In the genomic region with DNA sequence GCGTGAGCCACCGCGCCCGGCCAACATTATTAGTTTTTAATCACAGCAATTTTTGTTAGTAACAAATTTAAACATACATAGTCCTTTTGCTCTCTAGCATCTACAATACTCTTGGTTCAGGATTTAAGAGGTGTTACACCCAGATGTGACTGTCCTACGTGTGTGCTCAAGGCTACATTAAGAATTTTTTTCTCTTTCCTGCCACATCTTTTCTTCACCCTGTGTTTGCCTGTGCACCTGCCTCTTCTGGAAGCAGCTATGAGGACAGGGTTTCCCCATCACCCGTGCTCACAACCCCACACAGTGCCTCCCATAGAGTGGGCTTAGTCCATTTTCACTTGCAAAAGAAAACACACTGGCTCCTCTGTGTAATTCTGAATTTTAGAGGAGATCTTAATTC, we compare ENCODE assay signal across 17 cellular contexts.
DNase-seq lines count a peak whose midpoint lies in the region; ATAC-seq lines count a peak whose summit lies in the region.
"Had no signal": no experiment of that assay in that cellular context is flagged by ENCODE, and none has a peak within 500 bp of the region (broad histone marks: within the 10 kb centered on the region; RNA-seq: fewer than 3 reads in every experiment).

No MANE protein-coding gene starts in this region.

- peak overlapping the region; percentile 86 for H3K27ac Mint-ChIP-seq in activated naive CD4-positive, alpha-beta T cell treated with anti-CD3 and anti-CD28 coated beads, Interleukin-2, amount 50 U/mL, for 24 hours
- H3K27ac Mint-ChIP-seq in activated T-helper 17 cell treated with anti-CD3 and anti-CD28 coated beads, Interleukin-2, amount 50 U/mL, for 72 hours = peak overlapping the region; percentile 90
- H3K27ac Mint-ChIP-seq in naive thymus-derived CD8-positive, alpha-beta T cell = peak overlapping the region; percentile 28 to 98 (median 88)
- H3K27ac Mint-ChIP-seq: CD14-positive monocyte, GM23338 had no signal

- peaks cover 4% of the 10 kb centered on the region for H3K9me3 Mint-ChIP-seq in activated naive CD4-positive, alpha-beta T cell treated with anti-CD3 and anti-CD28 coated beads, Interleukin-2, amount 50 U/mL, for 24 hours
- H3K9me3 Mint-ChIP-seq in activated T-helper 17 cell treated with anti-CD3 and anti-CD28 coated beads, Interleukin-2, amount 50 U/mL, for 72 hours = peaks cover 10% of the 10 kb centered on the region
- no peaks in the 10 kb centered on the region for H3K9me3 Mint-ChIP-seq in naive thymus-derived CD8-positive, alpha-beta T cell
- H3K9me3 Mint-ChIP-seq: GM23338 had no signal

- no peak for DNase-seq in activated naive CD4-positive, alpha-beta T cell (lab: John Stamatoyannopoulos, UW)
- DNase-seq in naive thymus-derived CD8-positive, alpha-beta T cell = no peak
- DNase-seq in NCI-H1105 (lab: John Stamatoyannopoulos, UW) (no peak), DMS53 treated with DMSO at 0.1 percent for 48 hours (lab: John Stamatoyannopoulos, UW; ENCODE audit: unreplicated experiment) (no peak), NCI-H1436 (lab: John Stamatoyannopoulos, UW) (no peak), superior temporal gyrus (ENCODE audit: extremely low spot score) (no peak)
- DNase-seq: activated CD4-positive, alpha-beta T cell treated with anti-CD3 and anti-CD28 coated beads for 1 hour; head of caudate nucleus; NCI-H1417; NCI-H524 treated with DMSO at 0.1 percent for 48 hours; stimulated activated CD4-positive, alpha-beta T cell treated with anti-CD3 and anti-CD28 coated beads, Interleukin-12 subunit alpha, Interleukin-12 subunit beta, amount 100 ng/mL, for 4 hours had no signal

- no peak overlapping the region for H3K4me3 Mint-ChIP-seq in activated naive CD4-positive, alpha-beta T cell treated with anti-CD3 and anti-CD28 coated beads, Interleukin-2, amount 50 U/mL, for 24 hours
- peak overlapping the region; percentile 82 for H3K4me3 Mint-ChIP-seq in activated T-helper 17 cell treated with anti-CD3 and anti-CD28 coated beads, Interleukin-2, amount 50 U/mL, for 72 hours
- H3K4me3 Mint-ChIP-seq in naive thymus-derived CD8-positive, alpha-beta T cell = peak overlapping the region in 8 of 10 donors; percentile 42 to 81 (median 56)
- H3K4me3 Mint-ChIP-seq: CD14-positive monocyte, GM23338 had no signal

- H3K36me3 Mint-ChIP-seq in activated naive CD4-positive, alpha-beta T cell treated with anti-CD3 and anti-CD28 coated beads, Interleukin-2, amount 50 U/mL, for 24 hours = peaks cover 2% of the 10 kb centered on the region
- no peaks in the 10 kb centered on the region for H3K36me3 Mint-ChIP-seq in activated T-helper 17 cell treated with anti-CD3 and anti-CD28 coated beads, Interleukin-2, amount 50 U/mL, for 72 hours (ENCODE audit: low read depth)
- no peaks in the 10 kb centered on the region for H3K36me3 Mint-ChIP-seq in naive thymus-derived CD8-positive, alpha-beta T cell
- H3K36me3 Mint-ChIP-seq: CD14-positive monocyte had no signal

- H3K4me1 Mint-ChIP-seq in activated naive CD4-positive, alpha-beta T cell treated with anti-CD3 and anti-CD28 coated beads, Interleukin-2, amount 50 U/mL, for 24 hours = peaks cover 52% of the 10 kb centered on the region
- H3K4me1 Mint-ChIP-seq in activated T-helper 17 cell treated with anti-CD3 and anti-CD28 coated beads, Interleukin-2, amount 50 U/mL, for 72 hours = peaks cover 43% of the 10 kb centered on the region
- peaks cover 23 to 51% (median 42%) of the 10 kb centered on the region in 4 donors for H3K4me1 Mint-ChIP-seq in naive thymus-derived CD8-positive, alpha-beta T cell
- H3K4me1 Mint-ChIP-seq: GM23338 had no signal

- H3K27me3 Mint-ChIP-seq in activated naive CD4-positive, alpha-beta T cell treated with anti-CD3 and anti-CD28 coated beads, Interleukin-2, amount 50 U/mL, for 24 hours = no peaks in the 10 kb centered on the region
- H3K27me3 Mint-ChIP-seq in activated T-helper 17 cell treated with anti-CD3 and anti-CD28 coated beads, Interleukin-2, amount 50 U/mL, for 72 hours = no peaks in the 10 kb centered on the region
- H3K27me3 Mint-ChIP-seq in naive thymus-derived CD8-positive, alpha-beta T cell = no peaks in the 10 kb centered on the region

- POLR2A ChIA-PET in naive thymus-derived CD8-positive, alpha-beta T cell (lab: Charles Lee) = interaction anchor here (1.8 to 3.8 kb wide), 3 partner anchors 12 to 186 kb away, joined by 7 to 23 read pairs (median 21); a partner anchor contains a TSS

- no peak for ATAC-seq in activated T-helper 17 cell treated with anti-CD3 and anti-CD28 coated beads, Interleukin-2, amount 50 U/mL, for 72 hours (replicated peaks)
- peak; percentile 47 to 57 for ATAC-seq in naive thymus-derived CD8-positive, alpha-beta T cell
- ATAC-seq: GM12878, GM23338, left lobe of liver had no signal
